ENCODE assay signal across 1 cellular context in genomic region chr22:30340911-30341685, GRCh38.
TF ChIP-seq lines count a peak whose summit lies in the region.

No MANE protein-coding gene starts in this region.

TF ChIP-seq in HepG2, 621 proteins besides CTCF, POLR2A, EP300 and RAD21:
- TF ChIP-seq KLF11 (CRISPR knock-in tag; IDR thresholded peaks at IDR 0.05) (no peak), FLYWCH1 (CRISPR knock-in tag; IDR thresholded peaks at IDR 0.05) (no peak), ZBTB7B (CRISPR knock-in tag; IDR thresholded peaks at IDR 0.05) (no peak), XRCC5 (optimal IDR thresholded peaks at IDR 0.05; ENCODE audit: low read length) (peak; percentile 30), ZNF672 (CRISPR knock-in tag; IDR thresholded peaks at IDR 0.05) (no peak), AGO2 (optimal IDR thresholded peaks at IDR 0.05; ENCODE audit: low read depth, low read length) (peak; percentile 49), RELA (CRISPR knock-in tag; IDR thresholded peaks at IDR 0.05) (no peak), NR2F6 (IDR thresholded peaks at IDR 0.05) (0 out of 2 replicates have a peak, but pooled peaks have one; percentile 11), NR2F6 (CRISPR knock-in tag; IDR thresholded peaks at IDR 0.05) (no peak)
